In genomic region chr12:597926-598568, GRCh38 we compare ENCODE assay signal across 1 cellular context.
TF ChIP-seq lines count a peak whose summit lies in the region.

No MANE protein-coding gene starts in this region.

TF ChIP-seq in HCT116, 20 proteins besides CTCF, POLR2A, EP300 and RAD21 (continued from another document):
- TF ChIP-seq, protein P1, sequence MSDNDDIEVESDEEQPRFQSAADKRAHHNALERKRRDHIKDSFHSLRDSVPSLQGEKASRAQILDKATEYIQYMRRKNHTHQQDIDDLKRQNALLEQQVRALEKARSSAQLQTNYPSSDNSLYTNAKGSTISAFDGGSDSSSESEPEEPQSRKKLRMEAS (IDR thresholded peaks at IDR 0.05), result no peak
- no peak for TF ChIP-seq SIN3A (IDR thresholded peaks at IDR 0.05; ENCODE audit: low read depth)
TF ChIP-seq in HCT116: peak in this region for 0.
